Comparison of ENCODE assay signal across 26 cellular contexts in genomic region chr4:147597561-147597960, GRCh38. TPM values are rescaled to one million over a fixed set of nuclear protein-coding genes. Genes with fewer than 3 reads are reported as not detected.
A peak's percentile ranks its signal among the peaks of the same experiment; 100 is the strongest.
DNase-seq lines count a peak whose midpoint lies in the region; ATAC-seq and TF ChIP-seq lines count a peak whose summit lies in the region.
"Had no signal": no experiment of that assay in that cellular context is flagged by ENCODE, and none has a peak within 500 bp of the region (broad histone marks: within the 10 kb centered on the region; RNA-seq: fewer than 3 reads in every experiment).

No MANE protein-coding gene starts in this region.

- H3K27ac Mint-ChIP-seq in HFFc6 = peak overlapping the region; percentile 66
- peak overlapping the region; percentile 51 for H3K27ac Mint-ChIP-seq in mesothelial cell of epicardium
- H3K27ac Mint-ChIP-seq: activated B cell treated with CpG ODN at 0.5 μM for 24 hours; CD14-positive monocyte; naive thymus-derived CD4-positive, alpha-beta T cell; type B pancreatic cell had no signal

- H3K27ac ChIP-seq in VCaP (peak overlapping the region; percentile 63), thyroid gland (peak overlapping the region; percentile 81 to 94 (median 86))
- H3K27ac ChIP-seq: esophagus squamous epithelium, gastrocnemius medialis, hepatocyte had no signal

- no peak for TF ChIP-seq POLR2A in thyroid gland (IDR thresholded peaks at IDR 0.05)

- no peak for ATAC-seq in HG03520 (IDR thresholded peaks at IDR 0.05; ENCODE audit: unreplicated experiment)
- no peak for ATAC-seq in left lobe of liver
- no peak for ATAC-seq in HG02981 (IDR thresholded peaks at IDR 0.05; ENCODE audit: unreplicated experiment)
- ATAC-seq: gastrocnemius medialis; naive thymus-derived CD4-positive, alpha-beta T cell had no signal

- WGBS in thyroid gland, 2 donors = 65 to 79% methylated on average over 2 of the region's 2 CpGs

- H3K9me3 ChIP-seq in thyroid gland = no peaks in the 10 kb centered on the region
- H3K9me3 ChIP-seq: esophagus squamous epithelium, gastrocnemius medialis had no signal

- H3K36me3 Mint-ChIP-seq in HFFc6 (ENCODE audit: low read depth) (no peaks in the 10 kb centered on the region), mesothelial cell of epicardium (peaks cover 10% of the 10 kb centered on the region)
- H3K36me3 Mint-ChIP-seq: CD14-positive monocyte; naive thymus-derived CD4-positive, alpha-beta T cell had no signal

- peaks cover 6 to 29% of the 10 kb centered on the region in 2 donors for H3K4me1 ChIP-seq in thyroid gland
- H3K4me1 ChIP-seq: esophagus squamous epithelium, gastrocnemius medialis had no signal

- peaks cover 47% of the 10 kb centered on the region for H3K4me1 Mint-ChIP-seq in HFFc6 (ENCODE audit: low read depth)
- H3K4me1 Mint-ChIP-seq in mesothelial cell of epicardium = peaks cover 19% of the 10 kb centered on the region
- H3K4me1 Mint-ChIP-seq: activated B cell treated with CpG ODN at 0.5 μM for 24 hours, CD14-positive monocyte had no signal

- H3K36me3 ChIP-seq in thyroid gland = no peaks in the 10 kb centered on the region
- H3K36me3 ChIP-seq: esophagus squamous epithelium, gastrocnemius medialis had no signal

- H3K4me3 Mint-ChIP-seq in HFFc6 (peak overlapping the region; percentile 20; the same call in 1 of the 2 replicates), mesothelial cell of epicardium (no peak overlapping the region)
- H3K4me3 Mint-ChIP-seq: activated B cell treated with CpG ODN at 0.5 μM for 24 hours; CD14-positive monocyte; naive thymus-derived CD4-positive, alpha-beta T cell; type B pancreatic cell had no signal

- H3K27me3 ChIP-seq in thyroid gland = no peaks in the 10 kb centered on the region
- H3K27me3 ChIP-seq: esophagus squamous epithelium, gastrocnemius medialis, hepatocyte had no signal

- no peak overlapping the region for H3K4me3 ChIP-seq in thyroid gland (replicated peaks in 1 of 3)
- H3K4me3 ChIP-seq: esophagus squamous epithelium, gastrocnemius medialis, hepatocyte, smooth muscle cell had no signal

- no peak for DNase-seq in HFFc6
- DNase-seq in mesothelial cell of epicardium (ENCODE audit: low spot score in 2 of 2, unreplicated experiment in 2 of 2) = no peak
- peak; percentile 11 to 12 for DNase-seq in thyroid gland
- no peak for DNase-seq in left lobe of liver (ENCODE audit: low spot score)
- DNase-seq: activated B cell treated with CpG ODN at 0.5 μM for 24 hours; activated CD4-positive, alpha-beta T cell treated with anti-CD3 and anti-CD28 coated beads, Interleukin-2, amount 50 U/mL, for 4 hours; activated naive CD4-positive, alpha-beta T cell treated with anti-CD3 and anti-CD28 coated beads, Interleukin-2, amount 50 U/mL, for 16 hours; caudate nucleus; esophagus squamous epithelium; gastrocnemius medialis; Kasumi-1; mesendoderm; naive thymus-derived CD4-positive, alpha-beta T cell; NCI-H1694 treated with DMSO at 0.1 percent for 48 hours; NCI-H510A treated with DMSO at 0.1 percent for 48 hours; occipital lobe; OCI-M1; SHP77 treated with DMSO at 0.1 percent for 48 hours; stimulated activated CD4-positive, alpha-beta T cell treated with anti-CD3 and anti-CD28 coated beads, Interleukin-1b, Interleukin-23, amount 100 ng/mL, for 48 hours had no signal

- intact Hi-C loops in thyroid gland (cut with DNase I) = loop anchor here (10.0 kb wide), 1 partner anchor 267 kb away; no protein-coding TSS in a partner anchor

- H3K27me3 Mint-ChIP-seq in HFFc6 (ENCODE audit: insufficient read depth) (no peaks in the 10 kb centered on the region; the same call in 1 of the 2 replicates), mesothelial cell of epicardium (ENCODE audit: low read depth) (no peaks in the 10 kb centered on the region)
- H3K27me3 Mint-ChIP-seq: type B pancreatic cell had no signal

- H3K9me3 Mint-ChIP-seq in HFFc6 (no peaks in the 10 kb centered on the region), mesothelial cell of epicardium (peaks cover 13% of the 10 kb centered on the region)
- H3K9me3 Mint-ChIP-seq: activated B cell treated with CpG ODN at 0.5 μM for 24 hours; naive thymus-derived CD4-positive, alpha-beta T cell; type B pancreatic cell had no signal

- TF ChIP-seq CTCF in HFFc6 (IDR thresholded peaks at IDR 0.05) (no peak), VCaP (conservative IDR thresholded peaks at IDR 0.05) (no peak), mesothelial cell of epicardium (IDR thresholded peaks at IDR 0.05; ENCODE audit: unreplicated experiment) (no peak), thyroid gland (IDR thresholded peaks at IDR 0.05) (peak in 1 of 6 experiments; percentile 2)

RNA-seq across cellular contexts. Expression of gene TMEM184C, which starts 19.6 kb away (rescaled TPM):
- total RNA-seq in HFFc6 (2021; fragmentation: NEBNext Ultra II Directional; extraction: Animal tissue kit (Norgen Biotek cat#: 25700)) = 10 to 100 TPM; 36.8 to 42.0 (median 39.8) TPM
- 34.7 to 38.7 TPM (median 37.6 TPM) in 3 replicates for total RNA-seq in mesothelial cell of epicardium
- total RNA-seq in thyroid gland = 10 to 100 TPM; 69.6 to 98.5 (median 82.5) TPM
- total RNA-seq in left lobe of liver = 22.0 TPM

Comparison
In these comparisons a context has a peak if more than half of its experiments do, and no peak if none do; other contexts are left out.
1. DNase-seq: peak in thyroid gland (2 of 2); none in HFFc6 (single experiment), mesothelial cell of epicardium (0 of 2) and left lobe of liver (single experiment).